ENCODE assay signal across 35 cellular contexts in genomic region chr6:1942834-1943233, GRCh38.
"Had no signal": no experiment of that assay in that cellular context is flagged by ENCODE, and none has a peak within 500 bp of the region (broad histone marks: within the 10 kb centered on the region; RNA-seq: fewer than 3 reads in every experiment).

No MANE protein-coding gene starts in this region.

- H3K4me2 ChIP-seq: PC-9 had no signal

- H3K4me3 ChIP-seq: body of pancreas, breast epithelium, PC-9 had no signal

- H3K27me3 ChIP-seq: body of pancreas, breast epithelium had no signal

- ATAC-seq: activated CD8-positive, alpha-beta memory T cell treated with anti-CD3 and anti-CD28 coated beads, Interleukin-2, amount 10 ng/mL, durations not matched to agents 7 days and 5 days; body of pancreas; Right ventricle myocardium inferior; SK-N-SH treated with all-trans-retinoic acid at 6 μM for 48 hours had no signal

- H3K4me1 ChIP-seq: body of pancreas, breast epithelium had no signal

- H3K27ac ChIP-seq: body of pancreas, breast epithelium, PC-9, RWPE1, VCaP had no signal

- H3K36me3 ChIP-seq: breast epithelium had no signal

- H2AFZ ChIP-seq: PC-9 had no signal

- H3K9me3 ChIP-seq: body of pancreas, breast epithelium had no signal

- DNase-seq: activated B cell treated with CpG ODN at 0.5 μM for 24 hours; activated CD4-positive, alpha-beta memory T cell treated with anti-CD3 and anti-CD28 coated beads for 36 hours; activated CD4-positive, alpha-beta T cell treated with anti-CD3 and anti-CD28 coated beads for 4 hours; activated CD4-positive, alpha-beta T cell treated with anti-CD3 and anti-CD28 coated beads, Interleukin-2, amount 50 U/mL, for 1 hour; activated CD4-positive, CD25-positive, alpha-beta regulatory T cell treated with anti-CD3 and anti-CD28 coated beads, Interleukin-2, amount 50 U/mL, for 72 hours; activated CD8-positive, alpha-beta memory T cell treated with anti-CD3 and anti-CD28 coated beads for 24 hours; activated CD8-positive, alpha-beta memory T cell treated with anti-CD3 and anti-CD28 coated beads, Interleukin-2, amount 10 ng/mL, durations not matched to agents 7 days and 5 days; activated CD8-positive, alpha-beta memory T cell treated with anti-CD3 and anti-CD28 coated beads, Interleukin-2, amount 50 U/mL, for 48 hours; activated effector memory CD4-positive, alpha-beta T cell treated with Interleukin-2 at 50 U/mL for 16 hours; activated naive CD4-positive, alpha-beta T cell treated with Interleukin-2 at 50 U/mL for 16 hours; activated naive CD8-positive, alpha-beta T cell treated with anti-CD3 and anti-CD28 coated beads, Interleukin-2, amount 10 ng/mL, durations not matched to agents 7 days and 5 days; activated T-cell treated with anti-CD3 and anti-CD28 coated beads, Interleukin-2, amount 50 U/mL, for 48 hours; body of pancreas; caudate nucleus; cerebellar nuclear complex; NCI-H1092 treated with DMSO at 0.1 percent for 48 hours; NCI-H1417; NCI-H146; NCI-H187; NCI-H2029 treated with DMSO at 0.1 percent for 48 hours; NCI-H2107; NCI-H2171; NCI-H510A; NCI-H69; PC-9; SIG-M5; SW 1271; T-helper 1 cell; T-helper 2 cell; T-helper 9 cell had no signal
